7 cellular contexts compared by ENCODE assay signal in the genomic region with DNA sequence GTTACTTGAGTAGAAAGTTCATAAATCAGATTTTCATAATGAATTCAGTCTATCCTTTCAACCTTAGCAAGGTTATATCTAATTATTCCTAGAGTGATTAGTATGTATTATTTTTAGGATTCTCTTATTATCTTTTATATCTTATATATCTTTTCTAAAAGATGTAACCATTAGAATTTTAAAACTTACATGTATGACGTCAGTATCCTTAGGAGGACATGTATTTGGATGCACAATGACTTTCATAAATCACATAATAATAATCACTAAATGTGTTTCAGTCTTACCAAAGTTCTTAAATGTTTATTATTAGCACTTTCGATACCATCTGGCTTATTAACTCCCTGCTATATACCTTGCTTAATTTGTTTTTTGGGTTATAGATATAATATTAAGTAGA.
"Had no signal": no experiment of that assay in that cellular context is flagged by ENCODE, and none has a peak within 500 bp of the region (broad histone marks: within the 10 kb centered on the region; RNA-seq: fewer than 3 reads in every experiment).

No MANE protein-coding gene starts in this region.

- FAIRE-seq: G401.6, GM12891, GM12892, GM18507, GM19239 had no signal

- DNase-seq: GDM1, GF-D8 had no signal
